Comparison of ENCODE assay signal across 1 cellular context in the genomic region with DNA sequence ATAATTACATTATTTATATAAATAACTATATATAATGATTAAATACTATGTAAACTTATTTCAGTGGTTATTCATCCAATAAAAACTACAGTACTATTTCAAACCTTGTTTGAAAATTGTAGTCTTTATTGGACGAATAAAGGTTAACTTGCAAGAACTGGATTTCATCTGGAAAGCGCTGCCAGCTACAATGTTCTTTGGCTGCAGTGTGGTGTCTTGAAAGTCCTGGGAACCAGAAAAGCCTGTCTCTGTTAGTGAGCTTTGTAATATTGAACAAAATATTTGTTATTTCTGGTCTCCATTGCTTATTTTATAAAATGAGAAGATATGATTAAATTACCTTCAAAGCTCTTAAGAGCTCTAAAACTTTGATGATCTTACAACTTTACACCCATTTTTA.
TF ChIP-seq lines count a peak whose summit lies in the region.

No MANE protein-coding gene starts in this region.

TF ChIP-seq in HCT116, 20 proteins besides CTCF, POLR2A, EP300 and RAD21:
- TF ChIP-seq POLR2AphosphoS5 (IDR thresholded peaks at IDR 0.05; ENCODE audit: low read depth, low read length) (no peak), ATF3 (IDR thresholded peaks at IDR 0.05) (no peak), CBX3 (IDR thresholded peaks at IDR 0.05; ENCODE audit: low read depth) (no peak), ZBTB33 (IDR thresholded peaks at IDR 0.05; ENCODE audit: extremely low read depth, insufficient replicate concordance, low read length) (no peak), FOSL1 (IDR thresholded peaks at IDR 0.05; ENCODE audit: low read depth) (no peak), CEBPB (IDR thresholded peaks at IDR 0.05; ENCODE audit: low read depth) (no peak), EZH2 (IDR thresholded peaks at IDR 0.05) (no peak), JUND (IDR thresholded peaks at IDR 0.05) (no peak), SP1 (IDR thresholded peaks at IDR 0.05; ENCODE audit: low read depth) (no peak), EGR1 (IDR thresholded peaks at IDR 0.05; ENCODE audit: low read depth) (no peak)
- TF ChIP-seq, protein P1, sequence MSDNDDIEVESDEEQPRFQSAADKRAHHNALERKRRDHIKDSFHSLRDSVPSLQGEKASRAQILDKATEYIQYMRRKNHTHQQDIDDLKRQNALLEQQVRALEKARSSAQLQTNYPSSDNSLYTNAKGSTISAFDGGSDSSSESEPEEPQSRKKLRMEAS (IDR thresholded peaks at IDR 0.05) = no peak
- TF ChIP-seq, protein P2, sequence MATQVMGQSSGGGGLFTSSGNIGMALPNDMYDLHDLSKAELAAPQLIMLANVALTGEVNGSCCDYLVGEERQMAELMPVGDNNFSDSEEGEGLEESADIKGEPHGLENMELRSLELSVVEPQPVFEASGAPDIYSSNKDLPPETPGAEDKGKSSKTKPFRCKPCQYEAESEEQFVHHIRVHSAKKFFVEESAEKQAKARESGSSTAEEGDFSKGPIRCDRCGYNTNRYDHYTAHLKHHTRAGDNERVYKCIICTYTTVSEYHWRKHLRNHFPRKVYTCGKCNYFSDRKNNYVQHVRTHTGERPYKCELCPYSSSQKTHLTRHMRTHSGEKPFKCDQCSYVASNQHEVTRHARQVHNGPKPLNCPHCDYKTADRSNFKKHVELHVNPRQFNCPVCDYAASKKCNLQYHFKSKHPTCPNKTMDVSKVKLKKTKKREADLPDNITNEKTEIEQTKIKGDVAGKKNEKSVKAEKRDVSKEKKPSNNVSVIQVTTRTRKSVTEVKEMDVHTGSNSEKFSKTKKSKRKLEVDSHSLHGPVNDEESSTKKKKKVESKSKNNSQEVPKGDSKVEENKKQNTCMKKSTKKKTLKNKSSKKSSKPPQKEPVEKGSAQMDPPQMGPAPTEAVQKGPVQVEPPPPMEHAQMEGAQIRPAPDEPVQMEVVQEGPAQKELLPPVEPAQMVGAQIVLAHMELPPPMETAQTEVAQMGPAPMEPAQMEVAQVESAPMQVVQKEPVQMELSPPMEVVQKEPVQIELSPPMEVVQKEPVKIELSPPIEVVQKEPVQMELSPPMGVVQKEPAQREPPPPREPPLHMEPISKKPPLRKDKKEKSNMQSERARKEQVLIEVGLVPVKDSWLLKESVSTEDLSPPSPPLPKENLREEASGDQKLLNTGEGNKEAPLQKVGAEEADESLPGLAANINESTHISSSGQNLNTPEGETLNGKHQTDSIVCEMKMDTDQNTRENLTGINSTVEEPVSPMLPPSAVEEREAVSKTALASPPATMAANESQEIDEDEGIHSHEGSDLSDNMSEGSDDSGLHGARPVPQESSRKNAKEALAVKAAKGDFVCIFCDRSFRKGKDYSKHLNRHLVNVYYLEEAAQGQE (IDR thresholded peaks at IDR 0.05; ENCODE audit: low read depth) = no peak
